ENCODE assay signal across 9 cellular contexts in the genomic region with DNA sequence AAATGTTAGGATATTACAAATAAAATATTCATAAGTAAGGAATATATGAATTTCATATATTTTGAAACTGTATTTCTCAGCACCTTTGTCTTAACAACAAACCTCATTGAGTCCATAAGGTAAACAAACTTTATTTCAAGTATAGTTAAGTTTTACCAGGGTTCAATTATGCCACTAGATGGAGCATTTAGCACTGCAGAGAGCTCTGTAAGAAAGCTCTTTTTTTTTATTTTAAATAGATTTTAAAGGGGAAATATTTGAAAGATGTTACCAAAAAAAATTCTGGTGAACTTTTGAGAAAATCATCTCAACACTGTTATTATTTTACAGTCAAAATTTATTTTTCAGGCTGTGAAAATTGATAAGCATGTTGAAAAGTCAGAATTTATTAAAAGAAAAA.
DNase-seq lines count a peak whose midpoint lies in the region; ATAC-seq and TF ChIP-seq lines count a peak whose summit lies in the region.
"Had no signal": no experiment of that assay in that cellular context is flagged by ENCODE, and none has a peak within 500 bp of the region (broad histone marks: within the 10 kb centered on the region; RNA-seq: fewer than 3 reads in every experiment).

No MANE protein-coding gene starts in this region.

- no peak for TF ChIP-seq EP300 in suprapubic skin (IDR thresholded peaks at IDR 0.05)

- peak; percentile 13 to 35 for DNase-seq in T47D (ENCODE audit: low read depth in 1 of 2, low spot score in 1 of 2)
- no peak for DNase-seq in mammary epithelial cell
- DNase-seq in Panc1 (ENCODE audit: low read depth, low spot score), result no peak
- DNase-seq in fibroblast of the conjunctiva (ENCODE audit: low read depth), result peak; percentile 23
- DNase-seq in type B pancreatic cell (ENCODE audit: extremely low spot score, unreplicated experiment), result no peak
- no peak for DNase-seq in effector memory CD8-positive, alpha-beta T cell
- DNase-seq in stimulated activated naive B cell treated with anti-CD40 and anti-IgM and Interleukin-4, amounts not matched to agents 10 μg/mL and 1 μg/mL and 100 μg/mL, for 72 hours, result no peak
- DNase-seq in suprapubic skin (ENCODE audit: low spot score in 2 of 2), result no peak
- DNase-seq: CD8-positive, alpha-beta T cell had no signal

- H3K79me2 ChIP-seq in mammary epithelial cell (ENCODE audit: insufficient read depth, low read length), result no peaks in the 10 kb centered on the region

- H3K36me3 ChIP-seq in mammary epithelial cell (ENCODE audit: insufficient read depth, low read length) (no peaks in the 10 kb centered on the region), Panc1 (ENCODE audit: control insufficient read depth, insufficient read depth, low read length) (no peaks in the 10 kb centered on the region), suprapubic skin (no peaks in the 10 kb centered on the region)

- CTCF ChIA-PET in mammary epithelial cell (lab: Charles Lee; ENCODE audit: low non-redundant PET) (no interaction called here), Panc1 (lab: Charles Lee) (no interaction called here)

- no peak overlapping the region for H3K27ac Mint-ChIP-seq in type B pancreatic cell
- H3K27ac Mint-ChIP-seq in effector memory CD8-positive, alpha-beta T cell, result no peak overlapping the region
- no peak overlapping the region for H3K27ac Mint-ChIP-seq in stimulated activated naive B cell treated with anti-CD40 and anti-IgM and Interleukin-4, amounts not matched to agents 10 μg/mL and 1 μg/mL and 100 μg/mL, for 72 hours
- H3K27ac Mint-ChIP-seq: CD8-positive, alpha-beta T cell had no signal

- no peak overlapping the region for H3K4me2 ChIP-seq in mammary epithelial cell (ENCODE audit: insufficient read depth, low read depth, low read length)

- H3K9me3 ChIP-seq in mammary epithelial cell (replicated peaks; ENCODE audit: insufficient read depth, low read length) (peaks cover 6% of the 10 kb centered on the region), Panc1 (ENCODE audit: control insufficient read depth, insufficient read depth, low read depth, low read length) (no peaks in the 10 kb centered on the region), suprapubic skin (no peaks in the 10 kb centered on the region)

- H4K20me1 ChIP-seq in mammary epithelial cell (ENCODE audit: insufficient read depth, low read length), result no peaks in the 10 kb centered on the region

- H3K27me3 ChIP-seq in mammary epithelial cell (ENCODE audit: insufficient read depth, low read length) (no peaks in the 10 kb centered on the region), Panc1 (ENCODE audit: control insufficient read depth, insufficient read depth, low read length) (no peaks in the 10 kb centered on the region), suprapubic skin (no peaks in the 10 kb centered on the region)

- dilution Hi-C loops in mammary epithelial cell (cut with HindIII; ENCODE audit: low sequenced_read_pairs), result no loop called here

- peaks cover 9% of the 10 kb centered on the region for H3K4me1 Mint-ChIP-seq in type B pancreatic cell (ENCODE audit: unreplicated experiment)
- H3K4me1 Mint-ChIP-seq in effector memory CD8-positive, alpha-beta T cell (ENCODE audit: low read depth in 2 of 2), result no peaks in the 10 kb centered on the region
- H3K4me1 Mint-ChIP-seq in stimulated activated naive B cell treated with anti-CD40 and anti-IgM and Interleukin-4, amounts not matched to agents 10 μg/mL and 1 μg/mL and 100 μg/mL, for 72 hours, result no peaks in the 10 kb centered on the region

- no peak for TF ChIP-seq POLR2A in suprapubic skin (IDR thresholded peaks at IDR 0.05)

- no peaks in the 10 kb centered on the region for H3K9me3 Mint-ChIP-seq in type B pancreatic cell
- H3K9me3 Mint-ChIP-seq in effector memory CD8-positive, alpha-beta T cell, result peaks cover 6 to 7% of the 10 kb centered on the region in 2 donors
- H3K9me3 Mint-ChIP-seq in stimulated activated naive B cell treated with anti-CD40 and anti-IgM and Interleukin-4, amounts not matched to agents 10 μg/mL and 1 μg/mL and 100 μg/mL, for 72 hours, result peaks cover 0 to 2% of the 10 kb centered on the region in 2 donors

- H3K4me3 ChIP-seq in mammary epithelial cell (replicated peaks in 1 of 3; ENCODE audit: insufficient read depth in 1 of 3, low read depth in 2 of 3, low read length in 3 of 3), result no peak overlapping the region
- no peak overlapping the region for H3K4me3 ChIP-seq in Panc1 (ENCODE audit: low read depth in 2 of 2, low read length in 2 of 2)
- H3K4me3 ChIP-seq in suprapubic skin, result no peak overlapping the region

- H3K4me1 ChIP-seq in mammary epithelial cell (ENCODE audit: insufficient read depth, low read length) (no peaks in the 10 kb centered on the region), Panc1 (ENCODE audit: control insufficient read depth, insufficient read depth, low read length) (no peaks in the 10 kb centered on the region), suprapubic skin (no peaks in the 10 kb centered on the region)

- no peak overlapping the region for H3K9ac ChIP-seq in mammary epithelial cell (ENCODE audit: insufficient read depth, low read length)

- in situ Hi-C loops in T47D (cut with HindIII; ENCODE audit: low pct_unique_long_range_greater_than_20kb, low sequenced_read_pairs) (no loop called here), mammary epithelial cell (cut with MboI; ENCODE audit: low sequenced_read_pairs in 2 of 2) (no loop called here), Panc1 (cut with HindIII; ENCODE audit: low pct_unique_long_range_greater_than_20kb, low sequenced_read_pairs) (no loop called here)

- no TSS peak for BruUV-seq in mammary epithelial cell (replicated peaks; lab: Mats Ljungman, UMichigan)
- no TSS peak for BruUV-seq in Panc1 (replicated peaks; lab: Mats Ljungman, UMichigan)

- no peak overlapping the region for H3K4me3 Mint-ChIP-seq in type B pancreatic cell
- H3K4me3 Mint-ChIP-seq in effector memory CD8-positive, alpha-beta T cell, result no peak overlapping the region
- H3K4me3 Mint-ChIP-seq in stimulated activated naive B cell treated with anti-CD40 and anti-IgM and Interleukin-4, amounts not matched to agents 10 μg/mL and 1 μg/mL and 100 μg/mL, for 72 hours, result no peak overlapping the region
- H3K4me3 Mint-ChIP-seq: CD8-positive, alpha-beta T cell had no signal

- no peak overlapping the region for H2AFZ ChIP-seq in mammary epithelial cell (ENCODE audit: low read depth, low read length)

- H3K27me3 Mint-ChIP-seq in type B pancreatic cell, result no peaks in the 10 kb centered on the region
- no peaks in the 10 kb centered on the region for H3K27me3 Mint-ChIP-seq in effector memory CD8-positive, alpha-beta T cell
- no peaks in the 10 kb centered on the region for H3K27me3 Mint-ChIP-seq in stimulated activated naive B cell treated with anti-CD40 and anti-IgM and Interleukin-4, amounts not matched to agents 10 μg/mL and 1 μg/mL and 100 μg/mL, for 72 hours

- H3K27ac ChIP-seq in mammary epithelial cell (ENCODE audit: insufficient read depth, low read depth, low read length) (no peak overlapping the region), Panc1 (ENCODE audit: low read length) (no peak overlapping the region), suprapubic skin (no peak overlapping the region)

- H3K36me3 Mint-ChIP-seq in type B pancreatic cell, result no peaks in the 10 kb centered on the region
- no peaks in the 10 kb centered on the region for H3K36me3 Mint-ChIP-seq in effector memory CD8-positive, alpha-beta T cell (ENCODE audit: insufficient read depth)
- no peaks in the 10 kb centered on the region for H3K36me3 Mint-ChIP-seq in stimulated activated naive B cell treated with anti-CD40 and anti-IgM and Interleukin-4, amounts not matched to agents 10 μg/mL and 1 μg/mL and 100 μg/mL, for 72 hours
- H3K36me3 Mint-ChIP-seq: CD8-positive, alpha-beta T cell had no signal

- intact Hi-C loops in mammary epithelial cell (cut with micrococcal nuclease), result no loop called here
- intact Hi-C loops in Panc1 (cut with micrococcal nuclease; ENCODE audit: unreplicated experiment), result no loop called here

- POLR2A ChIA-PET in Panc1 (lab: Charles Lee), result no interaction called here

- TF ChIP-seq CTCF in mammary epithelial cell (conservative IDR thresholded peaks at IDR 0.05 in 1 of 2, IDR thresholded peaks at IDR 0.05 in 1 of 2; ENCODE audit: extremely low read depth in 1 of 2, insufficient read depth in 1 of 2, low read depth in 1 of 2, low read length in 2 of 2) (peak in 1 of 2 donors; percentile 49), Panc1 (IDR thresholded peaks at IDR 0.05) (peak; percentile 52; the same call in 1 of the 2 replicates), type B pancreatic cell (conservative IDR thresholded peaks at IDR 0.05) (peak; percentile 83), suprapubic skin (IDR thresholded peaks at IDR 0.05) (no peak)

- no peak for ATAC-seq in Panc1
- no peak for ATAC-seq in effector memory CD8-positive, alpha-beta T cell (replicated peaks)
- no peak for ATAC-seq in stimulated activated naive B cell treated with anti-CD40 and anti-IgM and Interleukin-4, amounts not matched to agents 10 μg/mL and 1 μg/mL and 100 μg/mL, for 72 hours (replicated peaks)
- ATAC-seq: CD8-positive, alpha-beta T cell had no signal

Comparison
In these comparisons a context has a peak if more than half of its experiments do, and no peak if none do; other contexts are left out.
1. DNase-seq: peak in T47D (2 of 2) and fibroblast of the conjunctiva (single experiment); none in mammary epithelial cell (single experiment), Panc1 (single experiment), type B pancreatic cell (single experiment), effector memory CD8-positive, alpha-beta T cell (0 of 3), stimulated activated naive B cell treated with anti-CD40 and anti-IgM and Interleukin-4, amounts not matched to agents 10 μg/mL and 1 μg/mL and 100 μg/mL, for 72 hours (single experiment) and suprapubic skin (0 of 2).
2. CTCF ChIP-seq: peak in Panc1 (single experiment) and type B pancreatic cell (single experiment); none in suprapubic skin (0 of 2).